Comparison of ENCODE assay signal across 8 cellular contexts in the genomic region with DNA sequence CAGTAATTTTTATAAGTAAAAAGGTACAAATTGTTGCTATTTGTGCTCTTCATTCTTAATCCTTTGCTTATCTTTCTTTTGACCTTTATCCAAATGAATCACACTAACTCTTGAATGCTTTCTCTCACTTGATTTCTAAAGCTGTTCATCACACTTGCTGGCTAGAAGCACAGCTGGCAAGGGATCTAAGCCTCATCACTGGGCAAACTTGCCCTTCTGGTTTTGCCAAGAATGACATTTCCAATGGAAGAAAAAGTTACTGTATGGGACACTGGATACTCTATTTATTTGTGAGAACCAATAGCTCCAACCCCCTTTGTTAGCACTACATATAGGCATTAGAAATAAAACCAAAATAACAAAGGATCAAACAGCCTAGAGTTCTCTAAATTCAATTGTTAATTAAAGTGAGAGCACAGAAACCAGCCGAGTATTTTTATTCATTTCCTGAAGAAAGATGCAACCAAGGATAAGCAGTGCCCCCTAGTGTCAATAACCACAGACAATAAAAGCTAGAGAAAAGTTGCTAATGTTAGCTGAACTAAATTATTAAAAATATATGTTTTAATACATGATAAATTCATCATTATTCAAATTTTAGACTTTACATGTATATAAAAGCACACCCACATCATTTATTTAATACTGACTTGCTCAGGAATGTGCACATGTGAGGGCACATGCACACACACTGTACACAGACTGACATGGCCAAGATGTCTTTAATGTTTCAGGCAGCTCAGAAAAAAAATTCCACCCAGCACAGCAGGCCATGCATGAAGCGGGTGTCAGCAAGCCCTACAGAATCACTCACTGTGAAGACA. TPM values are rescaled to one million over a fixed set of nuclear protein-coding genes. Genes with fewer than 3 reads are reported as not detected.
DNase-seq lines count a peak whose midpoint lies in the region; ATAC-seq and TF ChIP-seq lines count a peak whose summit lies in the region.

No MANE protein-coding gene starts in this region.

- H3K4me3 Mint-ChIP-seq in stimulated activated naive B cell treated with anti-CD40 and anti-IgM and Interleukin-4, amounts not matched to agents 10 μg/mL and 1 μg/mL and 100 μg/mL, for 72 hours: no peak overlapping the region

- H3K4me2 ChIP-seq in HCT116 (ENCODE audit: low read length): peak overlapping the region; percentile 66

- RAD21 ChIA-PET in HCT116 (lab: Charles Lee; ENCODE audit: low non-redundant PET in 1 of 2, low total read pairs in 2 of 2, uncharacterized antibody in 2 of 2, unreplicated experiment in 2 of 2): interaction anchor here (0.6 to 1.6 kb wide), 12 partner anchors 124 to 1385 kb away, joined by 3 to 13 read pairs (median 3); a partner anchor contains a TSS

- no peaks in the 10 kb centered on the region for H3K79me2 ChIP-seq in HCT116 (ENCODE audit: insufficient read depth, low read length)

- H2AFZ ChIP-seq in HCT116 (ENCODE audit: low read depth, low read length, poor library complexity, severe bottlenecking): no peak overlapping the region

- H3K27ac Mint-ChIP-seq in stimulated activated naive B cell treated with anti-CD40 and anti-IgM and Interleukin-4, amounts not matched to agents 10 μg/mL and 1 μg/mL and 100 μg/mL, for 72 hours: no peak overlapping the region

- H3K27me3 ChIP-seq in HCT116 (ENCODE audit: insufficient read depth, low read length) (no peaks in the 10 kb centered on the region), adrenal gland (no peaks in the 10 kb centered on the region)

- TF ChIP-seq RAD21 in HCT116 (IDR thresholded peaks at IDR 0.05; ENCODE audit: low read depth): peak; percentile 88

- H3K9me3 ChIP-seq in HCT116 (ENCODE audit: control insufficient read depth in 1 of 2, insufficient read depth in 1 of 2, low read depth in 1 of 2, low read length in 2 of 2) (no peaks in the 10 kb centered on the region), adrenal gland (replicated peaks in 1 of 3) (no peaks in the 10 kb centered on the region)

- H3K4me3 ChIP-seq in HCT116 (replicated peaks in 1 of 2; ENCODE audit: low read depth in 1 of 2, low read length in 2 of 2) (peak overlapping the region; percentile 4 to 9; a peak in 1 of 4 replicates), adrenal gland (peak overlapping the region in 1 of 4 donors; percentile 32)

- H3K27ac ChIP-seq in HCT116 (ENCODE audit: low read depth, low read length) (peak overlapping the region; percentile 56), adrenal gland (peak overlapping the region in 1 of 5 donors; percentile 20)

- no peaks in the 10 kb centered on the region for H3K27me3 Mint-ChIP-seq in stimulated activated naive B cell treated with anti-CD40 and anti-IgM and Interleukin-4, amounts not matched to agents 10 μg/mL and 1 μg/mL and 100 μg/mL, for 72 hours

- 7 to 19% (median 15%) methylated on average over 2 of the region's 2 CpGs for WGBS in adrenal gland, 4 donors

- TF ChIP-seq CTCF in HCT116 (IDR thresholded peaks at IDR 0.05 in 2 of 3, conservative IDR thresholded peaks at IDR 0.05 in 1 of 3; ENCODE audit: borderline replicate concordance in 1 of 3, insufficient read depth in 1 of 3, low read depth in 2 of 3, low read length in 2 of 3) (peak; percentile 59 to 72 (median 66); a peak in 5 of 6 replicates), adrenal gland (IDR thresholded peaks at IDR 0.05) (peak; percentile 58 to 84 (median 72))

- peak; percentile 89 for ATAC-seq in HCT116
- ATAC-seq in stimulated activated naive B cell treated with anti-CD40 and anti-IgM and Interleukin-4, amounts not matched to agents 10 μg/mL and 1 μg/mL and 100 μg/mL, for 72 hours (replicated peaks): peak; percentile 48 to 59
- ATAC-seq in HG03521 (IDR thresholded peaks at IDR 0.05; ENCODE audit: unreplicated experiment): no peak

- H3K9me3 Mint-ChIP-seq in stimulated activated naive B cell treated with anti-CD40 and anti-IgM and Interleukin-4, amounts not matched to agents 10 μg/mL and 1 μg/mL and 100 μg/mL, for 72 hours: no peaks in the 10 kb centered on the region

- no peak for TF ChIP-seq POLR2A in HCT116 (IDR thresholded peaks at IDR 0.05; ENCODE audit: borderline replicate concordance, extremely low read depth, insufficient read depth, insufficient read length)
- TF ChIP-seq POLR2A in adrenal gland (IDR thresholded peaks at IDR 0.05): no peak

- no peaks in the 10 kb centered on the region for H3K4me1 Mint-ChIP-seq in stimulated activated naive B cell treated with anti-CD40 and anti-IgM and Interleukin-4, amounts not matched to agents 10 μg/mL and 1 μg/mL and 100 μg/mL, for 72 hours

- POLR2A ChIA-PET in HCT116 (lab: Charles Lee): interaction anchor here (1.0 to 1.6 kb wide), 5 partner anchors 123 to 237 kb away, joined by 3 to 6 read pairs (median 4); a partner anchor contains a TSS

- H3K9ac ChIP-seq in HCT116 (ENCODE audit: low read length): no peak overlapping the region

- no peaks in the 10 kb centered on the region for H3K9me2 ChIP-seq in HCT116 (ENCODE audit: insufficient read depth)

- H3K36me3 Mint-ChIP-seq in stimulated activated naive B cell treated with anti-CD40 and anti-IgM and Interleukin-4, amounts not matched to agents 10 μg/mL and 1 μg/mL and 100 μg/mL, for 72 hours: no peaks in the 10 kb centered on the region

- CTCF ChIA-PET in HCT116 (lab: Charles Lee): interaction anchor here (0.5 to 2.6 kb wide), 33 partner anchors 9 to 1489 kb away, joined by 3 to 27 read pairs (median 4); a partner anchor contains a TSS

- peak in 2 of 3 donors; percentile 9 to 10 for DNase-seq in stimulated activated CD4-positive, alpha-beta T cell treated with anti-CD3 and anti-CD28 coated beads, TNF-alpha, amount 100 ng/mL, for 48 hours (ENCODE audit: low read depth in 3 of 3)
- no peak for DNase-seq in stimulated activated CD4-positive, alpha-beta T cell treated with anti-CD3 and anti-CD28 coated beads, Interleukin-2, amount 100 ng/mL, for 24 hours
- peak; percentile 66 for DNase-seq in HCT116 (ENCODE audit: low read depth, low spot score)
- DNase-seq in NCI-H2029 (lab: John Stamatoyannopoulos, UW): peak; percentile 59
- peak; percentile 54 to 85 (median 72) for DNase-seq in adrenal gland
- DNase-seq in iPS DF 4.7 (ENCODE audit: extremely low read depth, low spot score): peak; percentile 14
- no peak for DNase-seq in stimulated activated naive B cell treated with anti-CD40 and anti-IgM and Interleukin-4, amounts not matched to agents 10 μg/mL and 1 μg/mL and 100 μg/mL, for 72 hours

- H4K20me1 ChIP-seq in HCT116 (ENCODE audit: insufficient read depth): no peaks in the 10 kb centered on the region

- H3K36me3 ChIP-seq in HCT116 (ENCODE audit: control insufficient read depth in 1 of 2, insufficient read depth in 2 of 2, low read length in 2 of 2) (no peaks in the 10 kb centered on the region), adrenal gland (replicated peaks in 1 of 2) (no peaks in the 10 kb centered on the region)

- intact Hi-C loops in HCT116 (cut with micrococcal nuclease): loop anchor here (1.0 to 10.0 kb wide), 5 partner anchors 189 to 1496 kb away; no protein-coding TSS in a partner anchor
- intact Hi-C loops in adrenal gland (cut with DNase I): no loop called here

- peaks cover 14 to 24% of the 10 kb centered on the region in 2 experiments for H3K4me1 ChIP-seq in HCT116 (ENCODE audit: control insufficient read depth in 1 of 2, insufficient read depth in 2 of 2, low read length in 2 of 2)
- H3K4me1 ChIP-seq in adrenal gland (replicated peaks in 1 of 2): peaks cover 6 to 11% of the 10 kb centered on the region in 2 donors

- BruUV-seq in HCT116 (replicated peaks; lab: Mats Ljungman, UMichigan): no TSS peak

TF ChIP-seq in HCT116, 20 proteins besides CTCF, POLR2A, EP300 and RAD21 (continues in another document):
- TF ChIP-seq POLR2AphosphoS5 (IDR thresholded peaks at IDR 0.05; ENCODE audit: low read depth, low read length) (peak; percentile 32; the same call in 1 of the 2 replicates), SP1 (IDR thresholded peaks at IDR 0.05; ENCODE audit: low read depth) (peak; percentile 82), ELF1 (IDR thresholded peaks at IDR 0.05; ENCODE audit: borderline replicate concordance, low read depth) (no peak), FOSL1 (IDR thresholded peaks at IDR 0.05; ENCODE audit: low read depth) (peak; percentile 54), CBX3 (IDR thresholded peaks at IDR 0.05; ENCODE audit: low read depth) (peak; percentile 53; the same call in 1 of the 2 replicates), JUND (IDR thresholded peaks at IDR 0.05) (peak; percentile 62; the same call in 1 of the 2 replicates), EZH2 (IDR thresholded peaks at IDR 0.05) (no peak), EGR1 (IDR thresholded peaks at IDR 0.05; ENCODE audit: low read depth) (no peak), ZNF274 (IDR thresholded peaks at IDR 0.05; ENCODE audit: low read depth, low read length) (no peak), SRF (IDR thresholded peaks at IDR 0.05; ENCODE audit: low read depth) (no peak), YY1 (IDR thresholded peaks at IDR 0.05; ENCODE audit: extremely low read depth, insufficient replicate concordance, low read depth, low read length) (no peak), ZFX (IDR thresholded peaks at IDR 0.05) (no peak), EZH2phosphoT487 (IDR thresholded peaks at IDR 0.05; ENCODE audit: borderline replicate concordance) (no peak), CEBPB (IDR thresholded peaks at IDR 0.05; ENCODE audit: low read depth) (0 out of 2 replicates have a peak, but pooled peaks have one; percentile 23)
- TF ChIP-seq, protein P1, sequence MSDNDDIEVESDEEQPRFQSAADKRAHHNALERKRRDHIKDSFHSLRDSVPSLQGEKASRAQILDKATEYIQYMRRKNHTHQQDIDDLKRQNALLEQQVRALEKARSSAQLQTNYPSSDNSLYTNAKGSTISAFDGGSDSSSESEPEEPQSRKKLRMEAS (IDR thresholded peaks at IDR 0.05): 0 out of 2 replicates have a peak, but pooled peaks have one; percentile 26

RNA-seq across cellular contexts. Expression of a gene that starts 59.8 kb away (rescaled TPM):
- total RNA-seq in HCT116 (2021; ENCODE audit: unreplicated experiment): 0.44 TPM
- under 0.01 and 0.01 TPM in 2 replicates for polyA plus RNA-seq in HCT116 (2012)
- 1 to 10 TPM in 2 of 8 donors, under 1 TPM in 6; 0.28 to 4.2 (median 0.73) TPM for total RNA-seq in adrenal gland
- polyA plus RNA-seq in adrenal gland: under 1 TPM; 0.02 to 0.48 (median 0.07) TPM

Comparison
In these comparisons a context has a peak if more than half of its experiments do, and no peak if none do; other contexts are left out.
1. DNase-seq: peak in stimulated activated CD4-positive, alpha-beta T cell treated with anti-CD3 and anti-CD28 coated beads, TNF-alpha, amount 100 ng/mL, for 48 hours (2 of 3), HCT116 (single experiment), NCI-H2029 (single experiment), adrenal gland (7 of 7) and iPS DF 4.7 (single experiment); none in stimulated activated CD4-positive, alpha-beta T cell treated with anti-CD3 and anti-CD28 coated beads, Interleukin-2, amount 100 ng/mL, for 24 hours (0 of 2) and stimulated activated naive B cell treated with anti-CD40 and anti-IgM and Interleukin-4, amounts not matched to agents 10 μg/mL and 1 μg/mL and 100 μg/mL, for 72 hours (single experiment).